1 cellular context compared by ENCODE assay signal in genomic region chr6:12294851-12295536, GRCh38.
TF ChIP-seq lines count a peak whose summit lies in the region.

No MANE protein-coding gene starts in this region.

TF ChIP-seq in A549, 52 proteins besides CTCF, POLR2A, EP300 and RAD21 (continued from another document):
- no peak for TF ChIP-seq ATOH8 (CRISPR knock-in tag; IDR thresholded peaks at IDR 0.05; ENCODE audit: low read depth)
- no peak for TF ChIP-seq PHF8 (IDR thresholded peaks at IDR 0.05; ENCODE audit: borderline replicate concordance, low read depth)
- no peak for TF ChIP-seq BCL3 (IDR thresholded peaks at IDR 0.05)
- peak; percentile 69; the same call in 1 of the 2 replicates for TF ChIP-seq TFCP2L1 (CRISPR knock-in tag; IDR thresholded peaks at IDR 0.05)
- TF ChIP-seq ESRRA (IDR thresholded peaks at IDR 0.05; ENCODE audit: borderline replicate concordance, low read length) = no peak
- TF ChIP-seq FOSB (CRISPR knock-in tag; IDR thresholded peaks at IDR 0.05) = peak; percentile 53; the same call in 1 of the 2 replicates
- 0 out of 2 replicates have a peak, but pooled peaks have one; percentile 17 for TF ChIP-seq EHF (CRISPR knock-in tag; IDR thresholded peaks at IDR 0.05)
- no peak for TF ChIP-seq PBX3 (IDR thresholded peaks at IDR 0.05)
- TF ChIP-seq HOXB5 (CRISPR knock-in tag; IDR thresholded peaks at IDR 0.05) = 0 out of 2 replicates have a peak, but pooled peaks have one; percentile 11
- TF ChIP-seq EHMT2 (IDR thresholded peaks at IDR 0.05; ENCODE audit: low read depth) = no peak
- TF ChIP-seq ZFP36 (IDR thresholded peaks at IDR 0.05; ENCODE audit: borderline replicate concordance, partially characterized antibody) = no peak
- no peak for TF ChIP-seq BHLHE40 (IDR thresholded peaks at IDR 0.05; ENCODE audit: low read depth, low read length)
- no peak for TF ChIP-seq RARB (CRISPR knock-in tag; IDR thresholded peaks at IDR 0.05)
- TF ChIP-seq NFE2L2 (conservative IDR thresholded peaks at IDR 0.05; ENCODE audit: low read length) = no peak
- TF ChIP-seq RCOR1 (IDR thresholded peaks at IDR 0.05; ENCODE audit: low read depth, low read length) = no peak
- no peak for TF ChIP-seq MAZ (IDR thresholded peaks at IDR 0.05; ENCODE audit: borderline replicate concordance, low read depth, low read length)
- peak; percentile 29; the same call in 1 of the 2 replicates for TF ChIP-seq HOXB13 (CRISPR knock-in tag; IDR thresholded peaks at IDR 0.05; ENCODE audit: low read depth)
- TF ChIP-seq SREBF2 (IDR thresholded peaks at IDR 0.05) = no peak
- no peak for TF ChIP-seq ZNF302 (CRISPR knock-in tag; IDR thresholded peaks at IDR 0.05)
- TF ChIP-seq HOXA7 (CRISPR knock-in tag; IDR thresholded peaks at IDR 0.05) = no peak
- TF ChIP-seq NPAS2 (CRISPR knock-in tag; IDR thresholded peaks at IDR 0.05; ENCODE audit: borderline replicate concordance) = no peak
- TF ChIP-seq HDAC2 (IDR thresholded peaks at IDR 0.05) = no peak
- 0 out of 2 replicates have a peak, but pooled peaks have one; percentile 21 for TF ChIP-seq HMGXB4 (CRISPR knock-in tag; IDR thresholded peaks at IDR 0.05; ENCODE audit: borderline replicate concordance)
- TF ChIP-seq JUN (IDR thresholded peaks at IDR 0.05) = no peak
- no peak for TF ChIP-seq RFX5 (IDR thresholded peaks at IDR 0.05)
- TF ChIP-seq RNF2 (IDR thresholded peaks at IDR 0.05; ENCODE audit: borderline replicate concordance, low read depth) = no peak
- no peak for TF ChIP-seq FOXS1 (CRISPR knock-in tag; IDR thresholded peaks at IDR 0.05)
- TF ChIP-seq GATA3 (IDR thresholded peaks at IDR 0.05; ENCODE audit: borderline replicate concordance) = no peak
- peak in 1 of 2 experiments; percentile 35; a peak in 1 of 4 replicates for TF ChIP-seq CEBPB (IDR thresholded peaks at IDR 0.05)
- no peak for TF ChIP-seq FOSL2 (IDR thresholded peaks at IDR 0.05)
- no peak for TF ChIP-seq FOSL2 (CRISPR knock-in tag; IDR thresholded peaks at IDR 0.05)
